Comparison of ENCODE assay signal across 2 cellular contexts in the genomic region with DNA sequence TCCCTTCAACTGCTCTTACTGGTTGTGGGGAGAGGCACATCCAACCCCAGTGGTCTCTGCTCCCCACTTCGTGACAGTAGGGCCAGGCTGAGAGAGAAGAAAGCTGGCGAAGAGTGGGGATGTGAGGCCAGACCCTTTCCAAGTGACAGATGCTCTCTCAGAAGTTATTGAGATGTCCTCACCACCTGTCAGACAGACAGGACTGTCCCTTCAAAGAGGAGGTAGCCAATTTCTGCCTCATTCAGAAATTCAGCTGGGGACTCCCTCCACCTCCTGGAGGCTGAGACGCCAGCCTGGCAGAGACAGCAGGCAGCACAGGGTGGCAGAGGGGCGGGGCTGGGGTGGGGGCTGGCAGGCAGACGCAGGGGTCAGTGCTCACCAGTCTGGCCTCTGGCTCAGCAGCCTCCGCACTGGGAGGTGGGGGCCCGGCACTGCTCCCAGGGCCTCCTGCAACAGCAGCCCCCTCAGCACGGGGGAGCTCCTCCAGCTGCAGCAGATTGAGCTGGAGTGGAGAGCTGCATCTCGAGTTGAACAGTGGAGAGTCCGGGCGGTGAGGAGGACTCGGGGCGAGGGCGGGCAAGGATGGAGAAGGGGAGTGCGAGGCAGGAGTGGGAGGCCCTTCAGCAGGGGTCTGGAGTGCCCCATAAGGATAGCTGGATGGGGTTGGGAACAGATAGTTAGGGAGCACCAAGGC.
TF ChIP-seq lines count a peak whose summit lies in the region.

No MANE protein-coding gene starts in this region.

TF ChIP-seq in IMR-90, 13 proteins besides CTCF, POLR2A, EP300 and RAD21:
- TF ChIP-seq CHD1 (IDR thresholded peaks at IDR 0.05; ENCODE audit: low read depth, low read length) = no peak
- TF ChIP-seq USF2 (IDR thresholded peaks at IDR 0.05; ENCODE audit: low read depth, low read length) = no peak
- TF ChIP-seq FOS (IDR thresholded peaks at IDR 0.05; ENCODE audit: low read depth, low read length) = no peak
- no peak for TF ChIP-seq NFE2L2 (IDR thresholded peaks at IDR 0.05; ENCODE audit: low read depth, low read length)
- no peak for TF ChIP-seq CEBPB (IDR thresholded peaks at IDR 0.05; ENCODE audit: low read depth, low read length)
- TF ChIP-seq BHLHE40 (IDR thresholded peaks at IDR 0.05; ENCODE audit: low read depth, low read length) = no peak
- no peak for TF ChIP-seq MAZ (IDR thresholded peaks at IDR 0.05; ENCODE audit: borderline replicate concordance, low read depth, low read length)
- no peak for TF ChIP-seq MXI1 (IDR thresholded peaks at IDR 0.05; ENCODE audit: borderline replicate concordance, low read depth, low read length)
- no peak for TF ChIP-seq RFX5 (IDR thresholded peaks at IDR 0.05; ENCODE audit: low read depth, low read length)

TF ChIP-seq in neural cell, 6 proteins besides CTCF, POLR2A, EP300 and RAD21:
- TF ChIP-seq EZH2 (IDR thresholded peaks at IDR 0.05; ENCODE audit: borderline replicate concordance, insufficient read depth, low read length, poor library complexity, severe bottlenecking) = no peak
- no peak for TF ChIP-seq TAF1 (IDR thresholded peaks at IDR 0.05; ENCODE audit: low read depth)
- peak; percentile 6 for TF ChIP-seq POLR2AphosphoS5 (IDR thresholded peaks at IDR 0.05)
- TF ChIP-seq, protein P1, sequence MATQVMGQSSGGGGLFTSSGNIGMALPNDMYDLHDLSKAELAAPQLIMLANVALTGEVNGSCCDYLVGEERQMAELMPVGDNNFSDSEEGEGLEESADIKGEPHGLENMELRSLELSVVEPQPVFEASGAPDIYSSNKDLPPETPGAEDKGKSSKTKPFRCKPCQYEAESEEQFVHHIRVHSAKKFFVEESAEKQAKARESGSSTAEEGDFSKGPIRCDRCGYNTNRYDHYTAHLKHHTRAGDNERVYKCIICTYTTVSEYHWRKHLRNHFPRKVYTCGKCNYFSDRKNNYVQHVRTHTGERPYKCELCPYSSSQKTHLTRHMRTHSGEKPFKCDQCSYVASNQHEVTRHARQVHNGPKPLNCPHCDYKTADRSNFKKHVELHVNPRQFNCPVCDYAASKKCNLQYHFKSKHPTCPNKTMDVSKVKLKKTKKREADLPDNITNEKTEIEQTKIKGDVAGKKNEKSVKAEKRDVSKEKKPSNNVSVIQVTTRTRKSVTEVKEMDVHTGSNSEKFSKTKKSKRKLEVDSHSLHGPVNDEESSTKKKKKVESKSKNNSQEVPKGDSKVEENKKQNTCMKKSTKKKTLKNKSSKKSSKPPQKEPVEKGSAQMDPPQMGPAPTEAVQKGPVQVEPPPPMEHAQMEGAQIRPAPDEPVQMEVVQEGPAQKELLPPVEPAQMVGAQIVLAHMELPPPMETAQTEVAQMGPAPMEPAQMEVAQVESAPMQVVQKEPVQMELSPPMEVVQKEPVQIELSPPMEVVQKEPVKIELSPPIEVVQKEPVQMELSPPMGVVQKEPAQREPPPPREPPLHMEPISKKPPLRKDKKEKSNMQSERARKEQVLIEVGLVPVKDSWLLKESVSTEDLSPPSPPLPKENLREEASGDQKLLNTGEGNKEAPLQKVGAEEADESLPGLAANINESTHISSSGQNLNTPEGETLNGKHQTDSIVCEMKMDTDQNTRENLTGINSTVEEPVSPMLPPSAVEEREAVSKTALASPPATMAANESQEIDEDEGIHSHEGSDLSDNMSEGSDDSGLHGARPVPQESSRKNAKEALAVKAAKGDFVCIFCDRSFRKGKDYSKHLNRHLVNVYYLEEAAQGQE (IDR thresholded peaks at IDR 0.05; ENCODE audit: borderline replicate concordance) = no peak
